In the genomic region with DNA sequence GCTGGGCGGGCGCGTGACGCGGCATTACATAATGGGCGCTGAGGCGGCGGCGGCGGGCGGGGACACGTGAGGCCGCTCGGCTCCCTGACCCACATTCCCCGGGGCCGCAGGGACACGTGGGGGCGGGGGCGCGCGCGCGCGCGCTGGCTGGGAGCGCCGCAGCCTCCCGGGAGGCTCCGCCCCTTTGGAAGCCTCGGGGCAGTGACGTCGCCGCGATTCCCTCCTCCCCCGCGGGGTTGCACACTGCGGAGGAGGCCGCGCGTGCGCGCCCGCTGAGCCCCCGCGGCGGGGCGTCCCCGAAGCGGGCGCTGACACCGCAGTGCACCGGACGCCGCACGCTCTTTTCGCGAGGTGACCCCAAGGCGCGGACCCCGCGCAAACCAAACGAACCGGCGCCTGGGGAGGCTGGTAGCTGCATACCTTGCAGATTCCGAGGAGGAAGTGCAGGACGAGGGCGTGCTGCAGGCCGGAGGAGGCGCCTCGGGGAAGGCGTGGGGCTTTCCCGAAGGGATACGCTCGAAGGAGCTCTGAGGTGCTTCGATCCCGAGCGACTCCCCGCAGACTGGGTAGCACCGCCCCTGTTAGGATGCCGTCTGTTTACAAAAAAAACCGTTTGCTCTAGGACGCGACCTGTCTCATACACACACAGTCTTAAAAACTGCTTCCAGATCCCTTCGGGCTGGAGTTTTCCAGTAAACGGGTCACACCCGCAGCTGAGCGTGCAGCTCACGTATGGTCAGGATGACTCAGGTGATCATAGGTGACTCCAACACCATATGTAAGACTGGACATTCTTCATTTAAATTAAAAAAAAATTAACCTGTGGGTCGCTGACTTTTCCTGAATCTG, we compare ENCODE assay signal across 1 cellular context.
TF ChIP-seq lines count a peak whose summit lies in the region.

No MANE protein-coding gene starts in this region.

TF ChIP-seq in K562, 482 proteins besides CTCF, POLR2A, EP300 and RAD21 (continued from another document):
- TF ChIP-seq, protein P1, sequence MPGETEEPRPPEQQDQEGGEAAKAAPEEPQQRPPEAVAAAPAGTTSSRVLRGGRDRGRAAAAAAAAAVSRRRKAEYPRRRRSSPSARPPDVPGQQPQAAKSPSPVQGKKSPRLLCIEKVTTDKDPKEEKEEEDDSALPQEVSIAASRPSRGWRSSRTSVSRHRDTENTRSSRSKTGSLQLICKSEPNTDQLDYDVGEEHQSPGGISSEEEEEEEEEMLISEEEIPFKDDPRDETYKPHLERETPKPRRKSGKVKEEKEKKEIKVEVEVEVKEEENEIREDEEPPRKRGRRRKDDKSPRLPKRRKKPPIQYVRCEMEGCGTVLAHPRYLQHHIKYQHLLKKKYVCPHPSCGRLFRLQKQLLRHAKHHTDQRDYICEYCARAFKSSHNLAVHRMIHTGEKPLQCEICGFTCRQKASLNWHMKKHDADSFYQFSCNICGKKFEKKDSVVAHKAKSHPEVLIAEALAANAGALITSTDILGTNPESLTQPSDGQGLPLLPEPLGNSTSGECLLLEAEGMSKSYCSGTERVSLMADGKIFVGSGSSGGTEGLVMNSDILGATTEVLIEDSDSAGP (CRISPR knock-in tag; IDR thresholded peaks at IDR 0.05): no peak
- no peak for TF ChIP-seq NELFE (IDR thresholded peaks at IDR 0.05; ENCODE audit: insufficient read depth, insufficient read length)
- TF ChIP-seq, protein P2, sequence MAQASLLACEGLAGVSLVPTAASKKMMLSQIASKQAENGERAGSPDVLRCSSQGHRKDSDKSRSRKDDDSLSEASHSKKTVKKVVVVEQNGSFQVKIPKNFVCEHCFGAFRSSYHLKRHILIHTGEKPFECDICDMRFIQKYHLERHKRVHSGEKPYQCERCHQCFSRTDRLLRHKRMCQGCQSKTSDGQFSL (CRISPR knock-in tag; IDR thresholded peaks at IDR 0.05): peak; percentile 52
- TF ChIP-seq, protein P2 (tag; IDR thresholded peaks at IDR 0.05): no peak
- TF ChIP-seq ZBED1 (IDR thresholded peaks at IDR 0.05): 0 out of 2 replicates have a peak, but pooled peaks have one; percentile 21
- TF ChIP-seq SAFB2 (IDR thresholded peaks at IDR 0.05; ENCODE audit: borderline replicate concordance, low read depth, low read length, severe bottlenecking): no peak
- TF ChIP-seq, protein P3, sequence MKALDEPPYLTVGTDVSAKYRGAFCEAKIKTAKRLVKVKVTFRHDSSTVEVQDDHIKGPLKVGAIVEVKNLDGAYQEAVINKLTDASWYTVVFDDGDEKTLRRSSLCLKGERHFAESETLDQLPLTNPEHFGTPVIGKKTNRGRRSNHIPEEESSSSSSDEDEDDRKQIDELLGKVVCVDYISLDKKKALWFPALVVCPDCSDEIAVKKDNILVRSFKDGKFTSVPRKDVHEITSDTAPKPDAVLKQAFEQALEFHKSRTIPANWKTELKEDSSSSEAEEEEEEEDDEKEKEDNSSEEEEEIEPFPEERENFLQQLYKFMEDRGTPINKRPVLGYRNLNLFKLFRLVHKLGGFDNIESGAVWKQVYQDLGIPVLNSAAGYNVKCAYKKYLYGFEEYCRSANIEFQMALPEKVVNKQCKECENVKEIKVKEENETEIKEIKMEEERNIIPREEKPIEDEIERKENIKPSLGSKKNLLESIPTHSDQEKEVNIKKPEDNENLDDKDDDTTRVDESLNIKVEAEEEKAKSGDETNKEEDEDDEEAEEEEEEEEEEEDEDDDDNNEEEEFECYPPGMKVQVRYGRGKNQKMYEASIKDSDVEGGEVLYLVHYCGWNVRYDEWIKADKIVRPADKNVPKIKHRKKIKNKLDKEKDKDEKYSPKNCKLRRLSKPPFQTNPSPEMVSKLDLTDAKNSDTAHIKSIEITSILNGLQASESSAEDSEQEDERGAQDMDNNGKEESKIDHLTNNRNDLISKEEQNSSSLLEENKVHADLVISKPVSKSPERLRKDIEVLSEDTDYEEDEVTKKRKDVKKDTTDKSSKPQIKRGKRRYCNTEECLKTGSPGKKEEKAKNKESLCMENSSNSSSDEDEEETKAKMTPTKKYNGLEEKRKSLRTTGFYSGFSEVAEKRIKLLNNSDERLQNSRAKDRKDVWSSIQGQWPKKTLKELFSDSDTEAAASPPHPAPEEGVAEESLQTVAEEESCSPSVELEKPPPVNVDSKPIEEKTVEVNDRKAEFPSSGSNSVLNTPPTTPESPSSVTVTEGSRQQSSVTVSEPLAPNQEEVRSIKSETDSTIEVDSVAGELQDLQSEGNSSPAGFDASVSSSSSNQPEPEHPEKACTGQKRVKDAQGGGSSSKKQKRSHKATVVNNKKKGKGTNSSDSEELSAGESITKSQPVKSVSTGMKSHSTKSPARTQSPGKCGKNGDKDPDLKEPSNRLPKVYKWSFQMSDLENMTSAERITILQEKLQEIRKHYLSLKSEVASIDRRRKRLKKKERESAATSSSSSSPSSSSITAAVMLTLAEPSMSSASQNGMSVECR (CRISPR knock-in tag; IDR thresholded peaks at IDR 0.05): peak; percentile 90
- peak; percentile 42; the same call in 1 of the 2 replicates for TF ChIP-seq ZNF589 (CRISPR knock-in tag; IDR thresholded peaks at IDR 0.05; ENCODE audit: low read depth)
- TF ChIP-seq ZNF143 (CRISPR knock-in tag; IDR thresholded peaks at IDR 0.05): peak; percentile 33; the same call in 1 of the 2 replicates
- TF ChIP-seq CREB3L1 (IDR thresholded peaks at IDR 0.05; ENCODE audit: borderline replicate concordance, low read depth): peak; percentile 84
- no peak for TF ChIP-seq MTA1 (IDR thresholded peaks at IDR 0.05; ENCODE audit: borderline replicate concordance)
- 0 out of 2 replicates have a peak, but pooled peaks have one; percentile 17 for TF ChIP-seq ZNF282 (CRISPR knock-in tag; IDR thresholded peaks at IDR 0.05)
- TF ChIP-seq CHD1 (IDR thresholded peaks at IDR 0.05; ENCODE audit: low read length): no peak
- no peak; the same call in 1 of the 2 replicates for TF ChIP-seq GTF2E2 (tag; IDR thresholded peaks at IDR 0.05)
- no peak for TF ChIP-seq ZNF717 (CRISPR knock-in tag; IDR thresholded peaks at IDR 0.05)
- TF ChIP-seq LEF1 (IDR thresholded peaks at IDR 0.05): peak; percentile 65; the same call in 1 of the 2 replicates
- TF ChIP-seq CCNT2 (IDR thresholded peaks at IDR 0.05; ENCODE audit: borderline replicate concordance, extremely low read depth, insufficient read length, low read depth, low read length): peak; percentile 99
- no peak for TF ChIP-seq ZFP36 (IDR thresholded peaks at IDR 0.05; ENCODE audit: low read depth, low read length, partially characterized antibody)
